8 cellular contexts compared by ENCODE assay signal in genomic region chr3:32106929-32107362, GRCh38. TPM values are rescaled to one million over a fixed set of nuclear protein-coding genes. Genes with fewer than 3 reads are reported as not detected.
DNase-seq lines count a peak whose midpoint lies in the region; ATAC-seq and FAIRE-seq lines count a peak whose summit lies in the region.

No MANE protein-coding gene starts in this region.

- H3K27me3 ChIP-seq in iPS DF 6.9 (ENCODE audit: control insufficient read depth, insufficient read depth, low read length) = peaks cover 6% of the 10 kb centered on the region
- H3K27me3 ChIP-seq in small intestine (ENCODE audit: control insufficient read depth in 2 of 2, insufficient read depth in 2 of 2, low read length in 2 of 2) = no peaks in the 10 kb centered on the region

- peaks cover 0 to 20% (median 11%) of the 10 kb centered on the region in 3 donors for H3K4me1 Mint-ChIP-seq in IgD-negative memory B cell
- H3K4me1 Mint-ChIP-seq in activated naive CD8-positive, alpha-beta T cell treated with anti-CD3 and anti-CD28 coated beads, Interleukin-2, amount 50 U/mL, for 24 hours = peaks cover 37% of the 10 kb centered on the region

- H3K9me3 Mint-ChIP-seq in IgD-negative memory B cell = peaks cover under 1 to 5% (median 1%) of the 10 kb centered on the region in 3 donors
- peaks cover 5% of the 10 kb centered on the region for H3K9me3 Mint-ChIP-seq in activated naive CD8-positive, alpha-beta T cell treated with anti-CD3 and anti-CD28 coated beads, Interleukin-2, amount 50 U/mL, for 24 hours

- peak overlapping the region; percentile 89 to 96 (median 92) for H3K4me3 Mint-ChIP-seq in IgD-negative memory B cell
- H3K4me3 Mint-ChIP-seq in activated naive CD8-positive, alpha-beta T cell treated with anti-CD3 and anti-CD28 coated beads, Interleukin-2, amount 50 U/mL, for 24 hours = peak overlapping the region; percentile 93

- H3K4me1 ChIP-seq in iPS DF 6.9 (ENCODE audit: control insufficient read depth, insufficient read depth, low read length) = peaks cover 2% of the 10 kb centered on the region; the same call in 1 of the 2 replicates
- H3K4me1 ChIP-seq in small intestine (ENCODE audit: control insufficient read depth in 2 of 2, insufficient read depth in 1 of 2, low read depth in 1 of 2, low read length in 1 of 2) = peaks cover 3 to 12% of the 10 kb centered on the region in 2 donors

- H3K36me3 ChIP-seq in iPS DF 6.9 (ENCODE audit: control insufficient read depth, insufficient read depth, low read length) (no peaks in the 10 kb centered on the region), small intestine (ENCODE audit: control insufficient read depth in 2 of 2, insufficient read depth in 2 of 2, low read length in 2 of 2) (no peaks in the 10 kb centered on the region)

- H3K27me3 Mint-ChIP-seq in IgD-negative memory B cell = no peaks in the 10 kb centered on the region
- H3K27me3 Mint-ChIP-seq in activated naive CD8-positive, alpha-beta T cell treated with anti-CD3 and anti-CD28 coated beads, Interleukin-2, amount 50 U/mL, for 24 hours = no peaks in the 10 kb centered on the region

- no CpG with 5 or more reads among the region's 36 CpGs for WGBS in iPS DF 6.9 (ENCODE audit: insufficient coverage, insufficient read length)
- WGBS in small intestine, 3 donors = 0 to 4% (median 2%) methylated on average over 33 to 36 of the region's 36 CpGs

- H3K9me3 ChIP-seq in iPS DF 6.9 (ENCODE audit: control insufficient read depth, insufficient read depth, low read length) (peaks cover 1% of the 10 kb centered on the region; the same call in 1 of the 2 replicates), small intestine (ENCODE audit: control insufficient read depth, low read depth) (no peaks in the 10 kb centered on the region)

- peak overlapping the region; percentile 80 for H3K4me3 ChIP-seq in iPS DF 6.9 (ENCODE audit: low read length)
- H3K4me3 ChIP-seq in small intestine (ENCODE audit: low read depth in 1 of 2, low read length in 2 of 2) = peak overlapping the region; percentile 84 to 99

- DNase-seq in NCI-H748 (lab: John Stamatoyannopoulos, UW; ENCODE audit: unreplicated experiment) (peak; percentile 53), NCI-H748 treated with DMSO at 0.1 percent for 48 hours (lab: John Stamatoyannopoulos, UW) (no peak), iPS DF 6.9 (ENCODE audit: low read depth, low spot score) (no peak), small intestine (peak; percentile 91), A172 (ENCODE audit: low spot score) (no peak)
- DNase-seq in activated naive CD8-positive, alpha-beta T cell treated with anti-CD3 and anti-CD28 coated beads, Interleukin-2, amount 50 U/mL, for 24 hours = no peak

- peak overlapping the region; percentile 41 to 88 (median 71) for H3K27ac Mint-ChIP-seq in IgD-negative memory B cell
- H3K27ac Mint-ChIP-seq in activated naive CD8-positive, alpha-beta T cell treated with anti-CD3 and anti-CD28 coated beads, Interleukin-2, amount 50 U/mL, for 24 hours = peak overlapping the region; percentile 76

- no peak for FAIRE-seq in small intestine (lab: Jason Lieb, UNC)

- H3K27ac ChIP-seq in iPS DF 6.9 (ENCODE audit: low read length) = no peak overlapping the region
- H3K27ac ChIP-seq in small intestine (ENCODE audit: low read depth in 1 of 2, low read length in 1 of 2) = peak overlapping the region; percentile 53 to 92

- H3K36me3 Mint-ChIP-seq in IgD-negative memory B cell = peaks cover 1% of the 10 kb centered on the region
- no peaks in the 10 kb centered on the region for H3K36me3 Mint-ChIP-seq in activated naive CD8-positive, alpha-beta T cell treated with anti-CD3 and anti-CD28 coated beads, Interleukin-2, amount 50 U/mL, for 24 hours (ENCODE audit: low read depth)

- no peak for ATAC-seq in activated naive CD8-positive, alpha-beta T cell treated with anti-CD3 and anti-CD28 coated beads, Interleukin-2, amount 50 U/mL, for 24 hours
- ATAC-seq in GM18520 (IDR thresholded peaks at IDR 0.05; ENCODE audit: unreplicated experiment) = no peak

RNA-seq across cellular contexts. Expression of gene GPD1L, which starts 0.5 kb away (rescaled TPM):
- polyA plus RNA-seq in IgD-negative memory B cell = 6.0 TPM
- polyA plus RNA-seq in small intestine = 10 to 100 TPM; 25.9 to 58.1 (median 28.6) TPM
- 19.9 and 24.3 TPM in 2 replicates for total RNA-seq in A172 (2014; rRNA removed; shearing (Covaris generic))

Comparison
In these comparisons a context has a peak if more than half of its experiments do, and no peak if none do; other contexts are left out.
1. DNase-seq: peak in NCI-H748 (single experiment) and small intestine (single experiment); none in NCI-H748 treated with DMSO at 0.1 percent for 48 hours (single experiment), activated naive CD8-positive, alpha-beta T cell treated with anti-CD3 and anti-CD28 coated beads, Interleukin-2, amount 50 U/mL, for 24 hours (single experiment), iPS DF 6.9 (single experiment) and A172 (single experiment).